ENCODE assay signal across 1 cellular context in genomic region chr15:55281517-55282227, GRCh38.
TF ChIP-seq lines count a peak whose summit lies in the region.

No MANE protein-coding gene starts in this region.

TF ChIP-seq in HEK293, 187 proteins besides CTCF, POLR2A, EP300 and RAD21 (continued from another document):
- TF ChIP-seq, protein P1, sequence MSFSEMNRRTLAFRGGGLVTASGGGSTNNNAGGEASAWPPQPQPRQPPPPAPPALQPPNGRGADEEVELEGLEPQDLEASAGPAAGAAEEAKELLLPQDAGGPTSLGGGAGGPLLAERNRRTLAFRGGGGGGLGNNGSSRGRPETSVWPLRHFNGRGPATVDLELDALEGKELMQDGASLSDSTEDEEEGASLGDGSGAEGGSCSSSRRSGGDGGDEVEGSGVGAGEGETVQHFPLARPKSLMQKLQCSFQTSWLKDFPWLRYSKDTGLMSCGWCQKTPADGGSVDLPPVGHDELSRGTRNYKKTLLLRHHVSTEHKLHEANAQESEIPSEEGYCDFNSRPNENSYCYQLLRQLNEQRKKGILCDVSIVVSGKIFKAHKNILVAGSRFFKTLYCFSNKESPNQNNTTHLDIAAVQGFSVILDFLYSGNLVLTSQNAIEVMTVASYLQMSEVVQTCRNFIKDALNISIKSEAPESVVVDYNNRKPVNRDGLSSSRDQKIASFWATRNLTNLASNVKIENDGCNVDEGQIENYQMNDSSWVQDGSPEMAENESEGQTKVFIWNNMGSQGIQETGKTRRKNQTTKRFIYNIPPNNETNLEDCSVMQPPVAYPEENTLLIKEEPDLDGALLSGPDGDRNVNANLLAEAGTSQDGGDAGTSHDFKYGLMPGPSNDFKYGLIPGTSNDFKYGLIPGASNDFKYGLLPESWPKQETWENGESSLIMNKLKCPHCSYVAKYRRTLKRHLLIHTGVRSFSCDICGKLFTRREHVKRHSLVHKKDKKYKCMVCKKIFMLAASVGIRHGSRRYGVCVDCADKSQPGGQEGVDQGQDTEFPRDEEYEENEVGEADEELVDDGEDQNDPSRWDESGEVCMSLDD (tag by site-specific recombination; IDR thresholded peaks at IDR 0.05): no peak
- TF ChIP-seq ZNF391 (tag by site-specific recombination; IDR thresholded peaks at IDR 0.05; ENCODE audit: borderline replicate concordance, low read depth) (no peak), ZFP3 (tag by site-specific recombination; IDR thresholded peaks at IDR 0.05; ENCODE audit: low read depth) (no peak)
